ENCODE assay signal across 7 cellular contexts in genomic region chr1:198776602-198777029, GRCh38.
A peak's percentile ranks its signal among the peaks of the same experiment; 100 is the strongest.
DNase-seq lines count a peak whose midpoint lies in the region; ATAC-seq and TF ChIP-seq lines count a peak whose summit lies in the region.

No MANE protein-coding gene starts in this region.

- no peak for ATAC-seq in GM19328 (IDR thresholded peaks at IDR 0.05; ENCODE audit: unreplicated experiment)

- H3K4me1 Mint-ChIP-seq in activated T-helper 1 cell treated with anti-CD3 and anti-CD28 coated beads, Interleukin-12 subunit alpha, Interleukin-12 subunit beta, Interleukin-2, Interleukin-4 antibody, amounts not matched to agents 30 ng/mL and 10 ng/mL and 1 ng/mL, durations not matched to agents 14 hours and 24 hours and 36 hours (ENCODE audit: low read depth): peaks cover 25% of the 10 kb centered on the region

- intact Hi-C loops in activated T-helper 1 cell treated with anti-CD3 and anti-CD28 coated beads, Interleukin-12 subunit alpha, Interleukin-12 subunit beta, Interleukin-2, Interleukin-4 antibody, amounts not matched to agents 30 ng/mL and 10 ng/mL and 1 ng/mL, durations not matched to agents 14 hours and 24 hours and 36 hours (cut with micrococcal nuclease): no loop called here
- intact Hi-C loops in testis (cut with DNase I; ENCODE audit: low total_unique reads): no loop called here

- no peaks in the 10 kb centered on the region for H3K4me1 ChIP-seq in testis
- no peaks in the 10 kb centered on the region; the same call in 1 of the 2 replicates for H3K4me1 ChIP-seq in BE2C

- H3K9me3 Mint-ChIP-seq in activated T-helper 1 cell treated with anti-CD3 and anti-CD28 coated beads, Interleukin-12 subunit alpha, Interleukin-12 subunit beta, Interleukin-2, Interleukin-4 antibody, amounts not matched to agents 30 ng/mL and 10 ng/mL and 1 ng/mL, durations not matched to agents 14 hours and 24 hours and 36 hours: no peaks in the 10 kb centered on the region

- H3K27ac ChIP-seq in testis: peak overlapping the region in 1 of 2 donors; percentile 52

- no peaks in the 10 kb centered on the region for H3K27me3 ChIP-seq in testis
- H3K27me3 ChIP-seq in BE2C: no peaks in the 10 kb centered on the region

- in situ Hi-C loops in GM13976 (cut with MboI; ENCODE audit: low sequenced_read_pairs, unreplicated experiment): loop anchor here (10.0 kb wide), 1 partner anchor 468 kb away; no protein-coding TSS in a partner anchor

- TF ChIP-seq CTCF in testis (IDR thresholded peaks at IDR 0.05) (no peak), GM13976 (IDR thresholded peaks at IDR 0.05; ENCODE audit: borderline replicate concordance, control extremely low read depth, extremely low read depth, insufficient read depth, missing control alignments) (no peak), BE2C (IDR thresholded peaks at IDR 0.05; ENCODE audit: low read depth, low read length) (no peak)

- DNase-seq in HS-5 (ENCODE audit: low read depth): peak; percentile 94
- no peak for DNase-seq in activated T-helper 1 cell treated with anti-CD3 and anti-CD28 coated beads, Interleukin-12 subunit alpha, Interleukin-12 subunit beta, Interleukin-2, Interleukin-4 antibody, amounts not matched to agents 30 ng/mL and 10 ng/mL and 1 ng/mL, durations not matched to agents 14 hours and 24 hours and 36 hours (ENCODE audit: low spot score)
- DNase-seq in iPS-NIHi7 (ENCODE audit: extremely low spot score): peak; percentile 9
- DNase-seq in testis: peak; percentile 40
- DNase-seq in GM13976 (ENCODE audit: low spot score): no peak
- no peak for DNase-seq in BE2C

- H3K27ac Mint-ChIP-seq in activated T-helper 1 cell treated with anti-CD3 and anti-CD28 coated beads, Interleukin-12 subunit alpha, Interleukin-12 subunit beta, Interleukin-2, Interleukin-4 antibody, amounts not matched to agents 30 ng/mL and 10 ng/mL and 1 ng/mL, durations not matched to agents 14 hours and 24 hours and 36 hours: peak overlapping the region; percentile 19

- no peaks in the 10 kb centered on the region for H3K27me3 Mint-ChIP-seq in activated T-helper 1 cell treated with anti-CD3 and anti-CD28 coated beads, Interleukin-12 subunit alpha, Interleukin-12 subunit beta, Interleukin-2, Interleukin-4 antibody, amounts not matched to agents 30 ng/mL and 10 ng/mL and 1 ng/mL, durations not matched to agents 14 hours and 24 hours and 36 hours (ENCODE audit: insufficient read depth)

- H3K4me3 Mint-ChIP-seq in activated T-helper 1 cell treated with anti-CD3 and anti-CD28 coated beads, Interleukin-12 subunit alpha, Interleukin-12 subunit beta, Interleukin-2, Interleukin-4 antibody, amounts not matched to agents 30 ng/mL and 10 ng/mL and 1 ng/mL, durations not matched to agents 14 hours and 24 hours and 36 hours: no peak overlapping the region

- H3K9me3 ChIP-seq in testis (no peaks in the 10 kb centered on the region), BE2C (no peaks in the 10 kb centered on the region)

- 79 to 85% methylated on average over 4 of the region's 4 CpGs for WGBS in testis, 2 donors

- TF ChIP-seq POLR2A in testis (IDR thresholded peaks at IDR 0.05): no peak

- no peaks in the 10 kb centered on the region for H3K36me3 ChIP-seq in testis (ENCODE audit: low read depth, missing control alignments)
- no peaks in the 10 kb centered on the region for H3K36me3 ChIP-seq in BE2C

- peaks cover 3% of the 10 kb centered on the region for H3K36me3 Mint-ChIP-seq in activated T-helper 1 cell treated with anti-CD3 and anti-CD28 coated beads, Interleukin-12 subunit alpha, Interleukin-12 subunit beta, Interleukin-2, Interleukin-4 antibody, amounts not matched to agents 30 ng/mL and 10 ng/mL and 1 ng/mL, durations not matched to agents 14 hours and 24 hours and 36 hours (ENCODE audit: low read depth)

- H3K4me3 ChIP-seq in testis (no peak overlapping the region), BE2C (ENCODE audit: low read depth, low read length) (no peak overlapping the region)

Comparison
In these comparisons a context has a peak if more than half of its experiments do, and no peak if none do; other contexts are left out.
1. DNase-seq: peak in HS-5 (single experiment), iPS-NIHi7 (single experiment) and testis (single experiment); none in activated T-helper 1 cell treated with anti-CD3 and anti-CD28 coated beads, Interleukin-12 subunit alpha, Interleukin-12 subunit beta, Interleukin-2, Interleukin-4 antibody, amounts not matched to agents 30 ng/mL and 10 ng/mL and 1 ng/mL, durations not matched to agents 14 hours and 24 hours and 36 hours (single experiment), GM13976 (single experiment) and BE2C (single experiment).